8 cellular contexts compared by ENCODE assay signal in genomic region chr4:121951570-121952110, GRCh38. TPM values are rescaled to one million over a fixed set of nuclear protein-coding genes. Genes with fewer than 3 reads are reported as not detected.
DNase-seq lines count a peak whose midpoint lies in the region; ATAC-seq and TF ChIP-seq lines count a peak whose summit lies in the region.

Gene TRPC3, minus strand, starts transcription at chr4:121952060. Its CDS starts 380 bp downstream, at chr4:121951680.

- WGBS in GM23248 (ENCODE audit: low coverage in 1 of 2, low lambda C conversion rate in 2 of 2, missing lambda C conversion rate in 2 of 2), 2 experiments: 1% methylated on average over 38 to 62 of the region's 62 CpGs

- H3K4me3 ChIP-seq in DOHH2 (ENCODE audit: low read length): peak within 1 kb of the TSS; percentile 70
- peak within 1 kb of the TSS; percentile 73 for H3K4me3 ChIP-seq in GM23248

- H3K4me3 Mint-ChIP-seq in activated naive CD4-positive, alpha-beta T cell treated with anti-CD3 and anti-CD28 coated beads for 36 hours: peak within 1 kb of the TSS; percentile 86

- H3K9me3 ChIP-seq in DOHH2 (ENCODE audit: control insufficient read depth, insufficient read depth, low read length): no peaks in the 10 kb centered on the region
- H3K9me3 ChIP-seq in GM23248 (ENCODE audit: low read depth): no peaks in the 10 kb centered on the region

- no peak within 1 kb of the TSS for H3K27ac Mint-ChIP-seq in activated naive CD4-positive, alpha-beta T cell treated with anti-CD3 and anti-CD28 coated beads for 36 hours

- no peaks in the 10 kb centered on the region for H3K9me3 Mint-ChIP-seq in activated naive CD4-positive, alpha-beta T cell treated with anti-CD3 and anti-CD28 coated beads for 36 hours

- no peak for TF ChIP-seq CTCF in DOHH2 (IDR thresholded peaks at IDR 0.05; ENCODE audit: low read depth, low read length, poor library complexity, severe bottlenecking)

- H3K4me2 ChIP-seq in DOHH2 (ENCODE audit: low read length) (peak within 1 kb of the TSS; percentile 74), GM23248 (ENCODE audit: unreplicated experiment) (peak within 1 kb of the TSS; percentile 87)

- peaks cover 31% of the 10 kb centered on the region for H3K27me3 Mint-ChIP-seq in activated naive CD4-positive, alpha-beta T cell treated with anti-CD3 and anti-CD28 coated beads for 36 hours (ENCODE audit: low read depth)

- H3K36me3 ChIP-seq in DOHH2 (ENCODE audit: control insufficient read depth, low read length) (no peaks in the 10 kb centered on the region), GM23248 (ENCODE audit: low read depth) (no peaks in the 10 kb centered on the region)

- peak; percentile 46 for ATAC-seq in Right ventricle myocardium superior (ENCODE audit: poor library complexity)

- no peaks in the 10 kb centered on the region for H4K20me1 ChIP-seq in DOHH2 (ENCODE audit: control insufficient read depth, insufficient read depth, low read depth, low read length)
- no peaks in the 10 kb centered on the region for H4K20me1 ChIP-seq in GM23248 (ENCODE audit: insufficient read depth)

- H3K4me1 ChIP-seq in DOHH2 (ENCODE audit: control insufficient read depth, low read length) (peaks cover 9% of the 10 kb centered on the region; the same call in 1 of the 2 replicates), GM23248 (ENCODE audit: insufficient read depth) (no peaks in the 10 kb centered on the region)

- H3F3A ChIP-seq in DOHH2 (ENCODE audit: control insufficient read depth, insufficient read depth) (no peaks in the 10 kb centered on the region), GM23248 (ENCODE audit: insufficient read depth) (no peaks in the 10 kb centered on the region)

- peaks cover 38% of the 10 kb centered on the region for H3K27me3 ChIP-seq in DOHH2 (ENCODE audit: control insufficient read depth, low read length)
- peaks cover 69% of the 10 kb centered on the region for H3K27me3 ChIP-seq in GM23248 (replicated peaks; ENCODE audit: insufficient read depth)

- H3K36me3 Mint-ChIP-seq in activated naive CD4-positive, alpha-beta T cell treated with anti-CD3 and anti-CD28 coated beads for 36 hours (ENCODE audit: low read depth): no peaks in the 10 kb centered on the region

- in situ Hi-C loops in GM23248 (cut with MboI): no loop called here

- DNase-seq in GM23248 (peak; percentile 58), NCI-H69 (lab: John Stamatoyannopoulos, UW) (peak; percentile 31), Right ventricle myocardium superior (peak; percentile 45), posterior cingulate gyrus (peak in 9 of 10 donors; percentile 23 to 92 (median 44)), epidermal melanocyte (ENCODE audit: insufficient read length, low spot score) (no peak), NOMO-1 (lab: John Stamatoyannopoulos, UW; ENCODE audit: unreplicated experiment in 2 of 2) (no peak)
- peak; percentile 44 for DNase-seq in activated naive CD4-positive, alpha-beta T cell treated with anti-CD3 and anti-CD28 coated beads for 36 hours

- peaks cover 5% of the 10 kb centered on the region for H3K4me1 Mint-ChIP-seq in activated naive CD4-positive, alpha-beta T cell treated with anti-CD3 and anti-CD28 coated beads for 36 hours (ENCODE audit: low read depth)

- H2AFZ ChIP-seq in GM23248: peak within 1 kb of the TSS; percentile 91

- intact Hi-C loops in activated naive CD4-positive, alpha-beta T cell treated with anti-CD3 and anti-CD28 coated beads for 36 hours (cut with micrococcal nuclease): loop anchor here (1.0 to 5.0 kb wide), 7 partner anchors 201 to 971 kb away; partner anchors contain the start of genes BBS12, BLTP1 and NUDT6
- intact Hi-C loops in Right ventricle myocardium superior (cut with DNase I): no loop called here
- intact Hi-C loops in posterior cingulate gyrus (cut with DNase I): loop anchor here (2.0 kb wide), 1 partner anchor 625 kb away; no protein-coding TSS in a partner anchor

- CTCF ChIA-PET in activated naive CD4-positive, alpha-beta T cell treated with anti-CD3 and anti-CD28 coated beads for 36 hours (lab: Charles Lee): interaction anchor here (0.6 to 2.5 kb wide), 5 partner anchors 51 to 268 kb away, joined by 3 to 13 read pairs (median 6); no protein-coding TSS in a partner anchor

- no peaks in the 10 kb centered on the region for H3K9me2 ChIP-seq in DOHH2 (replicated peaks; ENCODE audit: control insufficient read depth, low read length)
- H3K9me2 ChIP-seq in GM23248 (ENCODE audit: insufficient read depth): no peaks in the 10 kb centered on the region

- no peak within 1 kb of the TSS for H3K27ac ChIP-seq in DOHH2 (ENCODE audit: low read depth, low read length)
- no peak within 1 kb of the TSS for H3K27ac ChIP-seq in GM23248

- no peak within 1 kb of the TSS for H3K9ac ChIP-seq in GM23248

- H3K79me2 ChIP-seq in DOHH2 (ENCODE audit: control insufficient read depth, low read length) (no peaks in the 10 kb centered on the region), GM23248 (ENCODE audit: insufficient read depth) (no peaks in the 10 kb centered on the region)

RNA-seq across cellular contexts. Expression of gene TRPC3, which starts in this region (rescaled TPM):
- 0.22 TPM in 1 of 2 replicates, not detected in the other for total RNA-seq in GM23248 (2014; rRNA removed; shearing (Covaris generic))
- not detected in 2 replicates for polyA plus RNA-seq in GM23248 (2016; fragmentation: Nextera tagmentation; extraction: Ambion mirVana)
- 1 to 10 TPM; 2.0 to 2.5 TPM for total RNA-seq in activated naive CD4-positive, alpha-beta T cell treated with anti-CD3 and anti-CD28 coated beads for 36 hours
- total RNA-seq in Right ventricle myocardium superior: 0.13 TPM

Comparison
In these comparisons a context has a peak if more than half of its experiments do, and no peak if none do; other contexts are left out.
1. Peak in DNase-seq, H3K4me3 ChIP-seq and H3K4me2 ChIP-seq in GM23248; RNA of the gene not detected or under 1 TPM.
2. Peak in DNase-seq and ATAC-seq in Right ventricle myocardium superior; RNA of the gene not detected or under 1 TPM.
3. DNase-seq: peak in NCI-H69 (single experiment), activated naive CD4-positive, alpha-beta T cell treated with anti-CD3 and anti-CD28 coated beads for 36 hours (single experiment) and posterior cingulate gyrus (9 of 10); none in epidermal melanocyte (single experiment) and NOMO-1 (0 of 2).